ENCODE assay signal across 1 cellular context in the genomic region with DNA sequence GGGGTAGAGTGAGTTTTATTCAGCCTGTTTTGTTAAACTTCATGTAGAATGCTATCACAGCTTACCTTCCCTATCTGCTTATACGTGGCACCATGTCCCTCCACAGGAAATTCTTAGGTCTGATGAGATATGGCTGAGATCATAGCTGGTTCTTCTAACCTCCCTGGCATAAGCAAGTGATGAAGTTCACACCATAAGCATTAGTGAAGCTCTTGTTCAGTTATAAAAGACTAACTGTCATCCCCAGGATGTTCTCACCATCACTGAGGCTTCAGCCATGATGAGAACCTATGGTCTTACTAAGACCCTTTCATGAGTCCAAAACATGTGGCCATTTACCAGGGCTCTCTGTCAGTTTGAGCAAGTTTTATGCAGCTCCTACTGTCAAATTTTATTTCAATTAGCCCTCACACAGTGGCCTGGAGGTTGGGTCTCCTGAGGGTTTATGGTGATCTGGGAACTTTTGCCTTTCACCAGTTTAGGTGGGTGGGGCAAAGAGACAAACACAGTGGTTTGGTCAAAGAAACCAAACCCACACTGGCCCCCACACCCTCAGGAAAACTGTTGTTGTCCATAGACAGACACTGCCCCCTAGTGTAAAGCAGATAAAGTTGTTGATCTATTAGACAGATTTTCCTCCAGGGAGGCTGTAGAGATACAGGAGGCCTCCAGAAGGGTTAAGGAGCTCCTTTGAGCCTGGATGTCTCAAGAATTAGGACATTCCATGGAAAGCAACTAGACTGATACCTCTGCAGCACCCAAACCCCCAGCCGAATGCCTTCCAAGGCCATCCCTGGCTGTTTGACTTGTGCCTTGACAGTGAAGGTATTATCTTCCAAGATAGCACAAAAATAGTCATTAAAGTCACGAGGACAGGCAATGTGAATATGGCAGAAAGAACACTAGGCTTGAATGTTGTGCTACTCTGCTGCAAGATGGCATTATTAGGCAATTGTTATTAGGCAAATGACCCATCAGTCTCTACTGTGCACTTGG.
A peak's percentile ranks its signal among the peaks of the same experiment; 100 is the strongest.
TF ChIP-seq lines count a peak whose summit lies in the region.

No MANE protein-coding gene starts in this region.

TF ChIP-seq in HepG2, 621 proteins besides CTCF, POLR2A, EP300 and RAD21 (continued from another document):
- peak; percentile 21; the same call in 1 of the 2 replicates for TF ChIP-seq FOXK1 (CRISPR knock-in tag; IDR thresholded peaks at IDR 0.05; ENCODE audit: borderline replicate concordance, low read depth)
- TF ChIP-seq REPIN1 (CRISPR knock-in tag; IDR thresholded peaks at IDR 0.05; ENCODE audit: borderline replicate concordance, low read depth): no peak
- 0 out of 2 replicates have a peak, but pooled peaks have one; percentile 59 for TF ChIP-seq ZNF44 (CRISPR knock-in tag; IDR thresholded peaks at IDR 0.05)
- no peak for TF ChIP-seq ATRX (CRISPR knock-in tag; IDR thresholded peaks at IDR 0.05; ENCODE audit: borderline replicate concordance)
- TF ChIP-seq NCOA1 (CRISPR knock-in tag; IDR thresholded peaks at IDR 0.05): no peak
- peak; percentile 73 for TF ChIP-seq STAG1 (CRISPR knock-in tag; IDR thresholded peaks at IDR 0.05)
- TF ChIP-seq ZFYVE20 (CRISPR knock-in tag; IDR thresholded peaks at IDR 0.05; ENCODE audit: borderline replicate concordance, low read depth): no peak
- TF ChIP-seq MAZ (IDR thresholded peaks at IDR 0.05; ENCODE audit: borderline replicate concordance, low read depth, low read length): peak; percentile 62; the same call in 1 of the 2 replicates
- TF ChIP-seq MAZ (CRISPR knock-in tag; IDR thresholded peaks at IDR 0.05; ENCODE audit: low read depth): no peak
- TF ChIP-seq ARID4A (CRISPR knock-in tag; IDR thresholded peaks at IDR 0.05; ENCODE audit: borderline replicate concordance): no peak
- TF ChIP-seq AGO2 (optimal IDR thresholded peaks at IDR 0.05; ENCODE audit: low read depth, low read length): no peak
- no peak for TF ChIP-seq ATF5 (CRISPR knock-in tag; IDR thresholded peaks at IDR 0.05; ENCODE audit: low read depth)
- no peak for TF ChIP-seq TOPORS (CRISPR knock-in tag; IDR thresholded peaks at IDR 0.05)
- TF ChIP-seq MEIS1 (CRISPR knock-in tag; IDR thresholded peaks at IDR 0.05; ENCODE audit: borderline replicate concordance): no peak
- TF ChIP-seq ZNF768 (CRISPR knock-in tag; IDR thresholded peaks at IDR 0.05): no peak
- TF ChIP-seq CENPT (CRISPR knock-in tag; IDR thresholded peaks at IDR 0.05; ENCODE audit: low read depth): no peak
- no peak for TF ChIP-seq JUNB (CRISPR knock-in tag; IDR thresholded peaks at IDR 0.05; ENCODE audit: borderline replicate concordance)
- TF ChIP-seq ZBTB21 (CRISPR knock-in tag; IDR thresholded peaks at IDR 0.05): no peak
- no peak for TF ChIP-seq TP53 (CRISPR knock-in tag; conservative IDR thresholded peaks at IDR 0.05)
TF ChIP-seq in HepG2: peak in this region for 6.
